ENCODE assay signal across 30 cellular contexts in the genomic region with DNA sequence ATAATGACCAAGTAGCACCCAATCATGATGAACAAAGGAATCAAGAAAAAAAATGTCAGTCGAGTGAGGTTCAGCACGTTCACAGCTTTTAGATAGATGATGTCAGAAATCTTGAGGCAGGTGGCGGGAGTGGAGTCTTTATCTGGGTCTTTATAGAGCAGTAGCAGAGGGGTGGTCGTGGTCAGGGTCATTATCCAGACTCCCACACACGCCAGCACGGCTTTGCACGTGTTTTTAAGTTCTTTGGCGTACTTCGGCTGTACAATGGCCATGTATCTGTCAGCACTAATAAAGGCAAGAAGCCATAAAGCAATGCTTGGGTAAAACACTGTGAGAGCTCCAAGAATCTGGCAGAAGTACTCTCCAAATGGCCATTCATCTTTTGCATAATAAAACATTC. TPM values are rescaled to one million over a fixed set of nuclear protein-coding genes. Genes with fewer than 3 reads are reported as not detected.
DNase-seq lines count a peak whose midpoint lies in the region; ATAC-seq and TF ChIP-seq lines count a peak whose summit lies in the region.
"Had no signal": no experiment of that assay in that cellular context is flagged by ENCODE, and none has a peak within 500 bp of the region (broad histone marks: within the 10 kb centered on the region; RNA-seq: fewer than 3 reads in every experiment).

No MANE protein-coding gene starts in this region.

- TF ChIP-seq CTCF in DOHH2 (IDR thresholded peaks at IDR 0.05; ENCODE audit: low read depth, low read length, poor library complexity, severe bottlenecking) = no peak
- TF ChIP-seq CTCF in activated CD8-positive, alpha-beta T cell treated with anti-CD3 and anti-CD28 coated beads for 36 hours (IDR thresholded peaks at IDR 0.05) = no peak

- no peak overlapping the region for H3K27ac ChIP-seq in DOHH2 (ENCODE audit: low read depth, low read length)
- peak overlapping the region; percentile 81 for H3K27ac ChIP-seq in naive thymus-derived CD4-positive, alpha-beta T cell (ENCODE audit: low read depth, low read length)
- H3K27ac ChIP-seq: adrenal gland, dorsolateral prefrontal cortex, gastroesophageal sphincter, HL-60, neural progenitor cell, SJCRH30, vagina had no signal

- H3K4me3 Mint-ChIP-seq in T-helper 2 cell treated with Interferon-gamma antibody and Interleukin-4, amounts not matched to agents 5 μg/mL and 100 μg/mL, for 36 hours = peak overlapping the region; percentile 84
- peak overlapping the region; percentile 68 for H3K4me3 Mint-ChIP-seq in activated CD8-positive, alpha-beta T cell treated with anti-CD3 and anti-CD28 coated beads for 36 hours
- H3K4me3 Mint-ChIP-seq in naive thymus-derived CD4-positive, alpha-beta T cell = peak overlapping the region; percentile 23 to 98 (median 88)
- H3K4me3 Mint-ChIP-seq: HFFc6, neural progenitor cell had no signal

- H4K20me1 ChIP-seq in DOHH2 (ENCODE audit: control insufficient read depth, insufficient read depth, low read depth, low read length) = no peaks in the 10 kb centered on the region

- H3K36me3 Mint-ChIP-seq in T-helper 2 cell treated with Interferon-gamma antibody and Interleukin-4, amounts not matched to agents 5 μg/mL and 100 μg/mL, for 36 hours (ENCODE audit: low read depth) = peaks cover 40% of the 10 kb centered on the region
- peaks cover 41% of the 10 kb centered on the region for H3K36me3 Mint-ChIP-seq in activated CD8-positive, alpha-beta T cell treated with anti-CD3 and anti-CD28 coated beads for 36 hours (ENCODE audit: low read depth)
- H3K36me3 Mint-ChIP-seq in naive thymus-derived CD4-positive, alpha-beta T cell = peaks cover 10 to 52% (median 37%) of the 10 kb centered on the region in 5 donors

- peaks cover 47% of the 10 kb centered on the region for H3K4me1 ChIP-seq in DOHH2 (ENCODE audit: control insufficient read depth, low read length)
- H3K4me1 ChIP-seq in naive thymus-derived CD4-positive, alpha-beta T cell (ENCODE audit: control insufficient read depth in 2 of 2, insufficient read depth in 2 of 2, low read length in 2 of 2) = peaks cover 34 to 42% of the 10 kb centered on the region in 2 donors
- H3K4me1 ChIP-seq: gastroesophageal sphincter, neural progenitor cell, SJCRH30, vagina had no signal

- peaks cover 29% of the 10 kb centered on the region for H3K79me2 ChIP-seq in DOHH2 (ENCODE audit: control insufficient read depth, low read length)

- ATAC-seq in activated CD8-positive, alpha-beta T cell treated with anti-CD3 and anti-CD28 coated beads for 36 hours = peak; percentile 3
- no peak for ATAC-seq in naive thymus-derived CD4-positive, alpha-beta T cell
- no peak for ATAC-seq in HG03442 (IDR thresholded peaks at IDR 0.05; ENCODE audit: unreplicated experiment)
- no peak for ATAC-seq in GM21529 (IDR thresholded peaks at IDR 0.05; ENCODE audit: unreplicated experiment)
- ATAC-seq: activated CD4-positive, CD25-positive, alpha-beta regulatory T cell treated with anti-CD3 and anti-CD28 coated beads, Interleukin-2, amount 50 U/mL, for 24 hours; gastroesophageal sphincter; left cardiac atrium; PC-3 had no signal

- CTCF ChIA-PET in activated CD8-positive, alpha-beta T cell treated with anti-CD3 and anti-CD28 coated beads for 36 hours (lab: Charles Lee) = interaction anchor here (0.7 to 4.1 kb wide), 11 partner anchors 9 to 182 kb away, joined by 3 to 44 read pairs (median 4); a partner anchor contains a TSS
- CTCF ChIA-PET in naive thymus-derived CD4-positive, alpha-beta T cell (lab: Charles Lee) = interaction anchor here (0.7 to 3.0 kb wide), 10 partner anchors 11 to 689 kb away, joined by 3 to 18 read pairs (median 4); a partner anchor contains a TSS

- peaks cover 35% of the 10 kb centered on the region for H3K36me3 ChIP-seq in DOHH2 (ENCODE audit: control insufficient read depth, low read length)
- peaks cover 5 to 23% (median 14%) of the 10 kb centered on the region in 3 experiments for H3K36me3 ChIP-seq in naive thymus-derived CD4-positive, alpha-beta T cell (ENCODE audit: control insufficient read depth in 2 of 3, insufficient read depth in 3 of 3, low read length in 3 of 3)
- H3K36me3 ChIP-seq: adrenal gland, neural progenitor cell had no signal

- no peak for DNase-seq in T-helper 2 cell treated with Interferon-gamma antibody and Interleukin-4, amounts not matched to agents 5 μg/mL and 100 μg/mL, for 36 hours (ENCODE audit: low spot score)
- no peak for DNase-seq in T-helper 2 cell
- peak; percentile 37 for DNase-seq in activated CD8-positive, alpha-beta T cell treated with anti-CD3 and anti-CD28 coated beads for 36 hours
- DNase-seq in naive thymus-derived CD4-positive, alpha-beta T cell = no peak
- DNase-seq in germinal center (ENCODE audit: low spot score) = no peak
- DNase-seq: activated CD8-positive, alpha-beta memory T cell treated with anti-CD3 and anti-CD28 coated beads, Interleukin-2, amount 50 U/mL, for 48 hours; adrenal gland; C1 segment of cervical spinal cord; DMS153; dorsolateral prefrontal cortex; HFFc6; left cardiac atrium; NCI-H146; PC-3; SJCRH30; small intestine; stimulated activated CD4-positive, alpha-beta T cell treated with anti-CD3 and anti-CD28 coated beads, Interleukin-2, amount 100 ng/mL, for 48 hours; substantia nigra; T1000 had no signal

- no peaks in the 10 kb centered on the region for H3K9me3 Mint-ChIP-seq in T-helper 2 cell treated with Interferon-gamma antibody and Interleukin-4, amounts not matched to agents 5 μg/mL and 100 μg/mL, for 36 hours
- no peaks in the 10 kb centered on the region for H3K9me3 Mint-ChIP-seq in activated CD8-positive, alpha-beta T cell treated with anti-CD3 and anti-CD28 coated beads for 36 hours
- H3K9me3 Mint-ChIP-seq in naive thymus-derived CD4-positive, alpha-beta T cell = peaks cover 0 to 9% (median 0%) of the 10 kb centered on the region in 11 donors
- H3K9me3 Mint-ChIP-seq: HFFc6, neural progenitor cell had no signal

- 0 out of 2 replicates have a peak overlapping the region, but pooled peaks have one; percentile 73 for H3K4me3 ChIP-seq in DOHH2 (ENCODE audit: low read length)
- H3K4me3 ChIP-seq in naive thymus-derived CD4-positive, alpha-beta T cell (ENCODE audit: low read length) = peak overlapping the region; percentile 49
- H3K4me3 ChIP-seq: adrenal gland, dorsolateral prefrontal cortex, gastroesophageal sphincter, neural progenitor cell, SJCRH30, vagina had no signal

- intact Hi-C loops in activated CD8-positive, alpha-beta T cell treated with anti-CD3 and anti-CD28 coated beads for 36 hours (cut with micrococcal nuclease) = loop anchor here (5.0 kb wide), 1 partner anchor 38 kb away; no protein-coding TSS in a partner anchor
- intact Hi-C loops in naive thymus-derived CD4-positive, alpha-beta T cell (cut with micrococcal nuclease) = loop anchor here in 1 of 2 donors (5.0 kb wide), 2 partner anchors 168 to 203 kb away; no protein-coding TSS in a partner anchor

- H3F3A ChIP-seq in DOHH2 (ENCODE audit: control insufficient read depth, insufficient read depth) = peaks cover 31% of the 10 kb centered on the region

- H3K27me3 Mint-ChIP-seq in T-helper 2 cell treated with Interferon-gamma antibody and Interleukin-4, amounts not matched to agents 5 μg/mL and 100 μg/mL, for 36 hours (ENCODE audit: low read depth) = no peaks in the 10 kb centered on the region
- no peaks in the 10 kb centered on the region for H3K27me3 Mint-ChIP-seq in activated CD8-positive, alpha-beta T cell treated with anti-CD3 and anti-CD28 coated beads for 36 hours
- no peaks in the 10 kb centered on the region for H3K27me3 Mint-ChIP-seq in naive thymus-derived CD4-positive, alpha-beta T cell

- peak overlapping the region; percentile 60 for H3K27ac Mint-ChIP-seq in T-helper 2 cell treated with Interferon-gamma antibody and Interleukin-4, amounts not matched to agents 5 μg/mL and 100 μg/mL, for 36 hours
- H3K27ac Mint-ChIP-seq in activated CD8-positive, alpha-beta T cell treated with anti-CD3 and anti-CD28 coated beads for 36 hours = peak overlapping the region; percentile 87
- peak overlapping the region in 8 of 9 donors; percentile 44 to 93 (median 84) for H3K27ac Mint-ChIP-seq in naive thymus-derived CD4-positive, alpha-beta T cell
- H3K27ac Mint-ChIP-seq: HFFc6, neural progenitor cell had no signal

- H3K27me3 ChIP-seq in DOHH2 (ENCODE audit: control insufficient read depth, low read length) = no peaks in the 10 kb centered on the region
- H3K27me3 ChIP-seq in naive thymus-derived CD4-positive, alpha-beta T cell (ENCODE audit: control insufficient read depth in 2 of 2, insufficient read depth in 2 of 2, low read length in 2 of 2) = no peaks in the 10 kb centered on the region
- H3K27me3 ChIP-seq: adrenal gland, dorsolateral prefrontal cortex, gastroesophageal sphincter, neural progenitor cell, SJCRH30, vagina had no signal

- H3K9me3 ChIP-seq in DOHH2 (ENCODE audit: control insufficient read depth, insufficient read depth, low read length) = no peaks in the 10 kb centered on the region
- no peaks in the 10 kb centered on the region for H3K9me3 ChIP-seq in naive thymus-derived CD4-positive, alpha-beta T cell (ENCODE audit: control insufficient read depth in 2 of 3, low read length in 3 of 3)
- H3K9me3 ChIP-seq: adrenal gland, gastroesophageal sphincter, SJCRH30, vagina had no signal

- peaks cover 58% of the 10 kb centered on the region for H3K4me1 Mint-ChIP-seq in T-helper 2 cell treated with Interferon-gamma antibody and Interleukin-4, amounts not matched to agents 5 μg/mL and 100 μg/mL, for 36 hours (ENCODE audit: low read depth)
- peaks cover 62% of the 10 kb centered on the region for H3K4me1 Mint-ChIP-seq in activated CD8-positive, alpha-beta T cell treated with anti-CD3 and anti-CD28 coated beads for 36 hours (ENCODE audit: low read depth)
- peaks cover 38 to 80% (median 65%) of the 10 kb centered on the region in 7 donors for H3K4me1 Mint-ChIP-seq in naive thymus-derived CD4-positive, alpha-beta T cell
- H3K4me1 Mint-ChIP-seq: neural progenitor cell had no signal

- no peaks in the 10 kb centered on the region for H3K9me2 ChIP-seq in DOHH2 (replicated peaks; ENCODE audit: control insufficient read depth, low read length)

- POLR2A ChIA-PET in activated CD8-positive, alpha-beta T cell treated with anti-CD3 and anti-CD28 coated beads for 36 hours (lab: Charles Lee) = interaction anchor here (0.6 to 1.9 kb wide), 7 partner anchors 17 to 55 kb away, joined by 3 to 18 read pairs (median 3); a partner anchor contains a TSS
- POLR2A ChIA-PET in naive thymus-derived CD4-positive, alpha-beta T cell (lab: Charles Lee) = interaction anchor here (0.6 to 4.3 kb wide), 14 partner anchors 11 to 401 kb away, joined by 3 to 97 read pairs (median 6); a partner anchor contains a TSS

- H3K4me2 ChIP-seq in DOHH2 (ENCODE audit: low read length) = peak overlapping the region; percentile 79; the same call in 1 of the 2 replicates
- H3K4me2 ChIP-seq: neural progenitor cell had no signal

RNA-seq across cellular contexts. Expression of a gene that starts 2.9 kb away (rescaled TPM):
- 10 to 100 TPM; 11.4 to 11.6 TPM for total RNA-seq in activated CD8-positive, alpha-beta T cell treated with anti-CD3 and anti-CD28 coated beads for 36 hours
- 10 to 100 TPM; 11.5 to 40.4 (median 21.1) TPM for total RNA-seq in naive thymus-derived CD4-positive, alpha-beta T cell
- polyA plus RNA-seq in naive thymus-derived CD4-positive, alpha-beta T cell = 10 to 100 TPM; 27.9 to 35.9 TPM
- total RNA-seq: A172, dorsolateral prefrontal cortex, gastroesophageal sphincter, HFFc6, left cardiac atrium, MCF 10A, PC-3, pulmonary artery endothelial cell, SJCRH30, vagina had no signal

RNA-seq across cellular contexts. Expression of a gene that starts 52.0 kb away (rescaled TPM):
- total RNA-seq in activated CD8-positive, alpha-beta T cell treated with anti-CD3 and anti-CD28 coated beads for 36 hours = 10 to 100 TPM in 1 of 2 experiments, 1 to 10 TPM in 1; 8.6 to 10.0 TPM
- total RNA-seq in naive thymus-derived CD4-positive, alpha-beta T cell = 100 to 1,000 TPM in 4 of 5 experiments, 10 to 100 TPM in 1; 26.8 to 231 (median 112) TPM
- polyA plus RNA-seq in naive thymus-derived CD4-positive, alpha-beta T cell = 100 to 1,000 TPM; 234 to 241 TPM
- total RNA-seq: A172, MCF 10A, PC-3, pulmonary artery endothelial cell, SJCRH30 had no signal

RNA-seq across cellular contexts. Expression of a gene that starts 54.6 kb away (rescaled TPM):
- 10 to 100 TPM; 63.7 to 68.4 TPM for total RNA-seq in activated CD8-positive, alpha-beta T cell treated with anti-CD3 and anti-CD28 coated beads for 36 hours
- total RNA-seq in naive thymus-derived CD4-positive, alpha-beta T cell = 100 to 1,000 TPM in 2 of 5 experiments, 10 to 100 TPM in 3; 63.3 to 114 (median 90.2) TPM
- polyA plus RNA-seq in naive thymus-derived CD4-positive, alpha-beta T cell = 100 to 1,000 TPM; 142 TPM
